ENCODE assay signal across 1 cellular context in genomic region chr16:66502020-66502913, GRCh38.
TF ChIP-seq lines count a peak whose summit lies in the region.

No MANE protein-coding gene starts in this region.

TF ChIP-seq in HepG2, 621 proteins besides CTCF, POLR2A, EP300 and RAD21 (continued from another document and continues in another):
- peak; percentile 98 for TF ChIP-seq ZNF770 (CRISPR knock-in tag; IDR thresholded peaks at IDR 0.05)
- TF ChIP-seq CREB3 (CRISPR knock-in tag; IDR thresholded peaks at IDR 0.05) = no peak
- no peak for TF ChIP-seq ETS1 (CRISPR knock-in tag; IDR thresholded peaks at IDR 0.05)
- no peak for TF ChIP-seq BATF2 (CRISPR knock-in tag; IDR thresholded peaks at IDR 0.05)
- no peak for TF ChIP-seq REST (IDR thresholded peaks at IDR 0.05; ENCODE audit: borderline replicate concordance in 1 of 2, low read depth in 1 of 2, low read length in 2 of 2)
- TF ChIP-seq ZNF547 (CRISPR knock-in tag; IDR thresholded peaks at IDR 0.05) = peak; percentile 61; the same call in 1 of the 2 replicates
- TF ChIP-seq NR2F1 (CRISPR knock-in tag; IDR thresholded peaks at IDR 0.05) = no peak
- TF ChIP-seq ZFP1 (CRISPR knock-in tag; IDR thresholded peaks at IDR 0.05) = no peak
- no peak for TF ChIP-seq ZNF431 (CRISPR knock-in tag; IDR thresholded peaks at IDR 0.05; ENCODE audit: borderline replicate concordance, low read depth)
- TF ChIP-seq KDM5A (IDR thresholded peaks at IDR 0.05; ENCODE audit: borderline replicate concordance, low read length) = no peak
- TF ChIP-seq ZNF143 (CRISPR knock-in tag; IDR thresholded peaks at IDR 0.05) = peak; percentile 69
- TF ChIP-seq ZNF513 (CRISPR knock-in tag; conservative IDR thresholded peaks at IDR 0.05) = no peak
- 0 out of 2 replicates have a peak, but pooled peaks have one; percentile 43 for TF ChIP-seq ZNF264 (CRISPR knock-in tag; IDR thresholded peaks at IDR 0.05)
- TF ChIP-seq JDP2 (CRISPR knock-in tag; IDR thresholded peaks at IDR 0.05; ENCODE audit: borderline replicate concordance) = no peak
- TF ChIP-seq ZNF790 (CRISPR knock-in tag; IDR thresholded peaks at IDR 0.05; ENCODE audit: borderline replicate concordance) = no peak
- no peak for TF ChIP-seq ZBTB38 (CRISPR knock-in tag; IDR thresholded peaks at IDR 0.05)
- TF ChIP-seq ZNF841 (CRISPR knock-in tag; IDR thresholded peaks at IDR 0.05; ENCODE audit: borderline replicate concordance) = no peak
- no peak for TF ChIP-seq FOXK2 (IDR thresholded peaks at IDR 0.05)
- TF ChIP-seq PHB2 (IDR thresholded peaks at IDR 0.05; ENCODE audit: partially characterized antibody) = no peak
- TF ChIP-seq RBAK (CRISPR knock-in tag; IDR thresholded peaks at IDR 0.05) = no peak
- TF ChIP-seq ATF2 (CRISPR knock-in tag; IDR thresholded peaks at IDR 0.05) = peak; percentile 69; the same call in 1 of the 2 replicates
- no peak for TF ChIP-seq ZNF776 (CRISPR knock-in tag; IDR thresholded peaks at IDR 0.05)
- peak; percentile 55 for TF ChIP-seq RXRB (CRISPR knock-in tag; IDR thresholded peaks at IDR 0.05; ENCODE audit: borderline replicate concordance)
- TF ChIP-seq ZNF782 (CRISPR knock-in tag; IDR thresholded peaks at IDR 0.05; ENCODE audit: borderline replicate concordance) = no peak
- TF ChIP-seq ZNF674 (CRISPR knock-in tag; IDR thresholded peaks at IDR 0.05; ENCODE audit: low read depth) = no peak
- TF ChIP-seq ZSCAN20 (CRISPR knock-in tag; IDR thresholded peaks at IDR 0.05; ENCODE audit: borderline replicate concordance) = no peak
- TF ChIP-seq ZBTB25 (CRISPR knock-in tag; IDR thresholded peaks at IDR 0.05) = no peak
- TF ChIP-seq PRPF4 (IDR thresholded peaks at IDR 0.05; ENCODE audit: low read depth, low read length, poor library complexity, severe bottlenecking) = no peak
- no peak for TF ChIP-seq SYNCRIP (IDR thresholded peaks at IDR 0.05; ENCODE audit: insufficient read depth, low read depth, low read length)
- no peak for TF ChIP-seq NFYC (CRISPR knock-in tag; IDR thresholded peaks at IDR 0.05)
- peak; percentile 86 for TF ChIP-seq ATF3 (CRISPR knock-in tag; IDR thresholded peaks at IDR 0.05)
- TF ChIP-seq ZIK1 (CRISPR knock-in tag; IDR thresholded peaks at IDR 0.05; ENCODE audit: borderline replicate concordance, low read depth) = no peak
- TF ChIP-seq CBX5 (CRISPR knock-in tag; IDR thresholded peaks at IDR 0.05; ENCODE audit: borderline replicate concordance) = peak; percentile 71; the same call in 1 of the 2 replicates
- no peak for TF ChIP-seq CREB1 (IDR thresholded peaks at IDR 0.05)
- 0 out of 2 replicates have a peak, but pooled peaks have one; percentile 21 for TF ChIP-seq CREB1 (CRISPR knock-in tag; IDR thresholded peaks at IDR 0.05)
- no peak for TF ChIP-seq PRDM15 (CRISPR knock-in tag; IDR thresholded peaks at IDR 0.05)
- TF ChIP-seq MAX (IDR thresholded peaks at IDR 0.05) = no peak
- no peak for TF ChIP-seq ZNF484 (CRISPR knock-in tag; IDR thresholded peaks at IDR 0.05; ENCODE audit: borderline replicate concordance, low read depth)
- TF ChIP-seq WIZ (CRISPR knock-in tag; IDR thresholded peaks at IDR 0.05) = no peak
- peak; percentile 45; the same call in 1 of the 2 replicates for TF ChIP-seq KAT8 (CRISPR knock-in tag; IDR thresholded peaks at IDR 0.05)
- no peak for TF ChIP-seq ZNF644 (CRISPR knock-in tag; IDR thresholded peaks at IDR 0.05; ENCODE audit: low read depth)
- TF ChIP-seq NR2C2 (CRISPR knock-in tag; IDR thresholded peaks at IDR 0.05; ENCODE audit: borderline replicate concordance) = 0 out of 2 replicates have a peak, but pooled peaks have one; percentile 19
- no peak for TF ChIP-seq ZNF761 (CRISPR knock-in tag; conservative IDR thresholded peaks at IDR 0.05)
- no peak for TF ChIP-seq ZNF367 (CRISPR knock-in tag; IDR thresholded peaks at IDR 0.05; ENCODE audit: borderline replicate concordance)
- no peak for TF ChIP-seq FLYWCH1 (CRISPR knock-in tag; IDR thresholded peaks at IDR 0.05)
- no peak for TF ChIP-seq MLX (CRISPR knock-in tag; IDR thresholded peaks at IDR 0.05)
- TF ChIP-seq RARA (CRISPR knock-in tag; IDR thresholded peaks at IDR 0.05) = peak; percentile 42; the same call in 1 of the 2 replicates
- TF ChIP-seq ATAD3A (CRISPR knock-in tag; IDR thresholded peaks at IDR 0.05) = no peak
- TF ChIP-seq CBFB (CRISPR knock-in tag; IDR thresholded peaks at IDR 0.05) = no peak
- no peak for TF ChIP-seq ZNF30 (CRISPR knock-in tag; IDR thresholded peaks at IDR 0.05)
- TF ChIP-seq ZBTB7A (CRISPR knock-in tag; IDR thresholded peaks at IDR 0.05) = 0 out of 2 replicates have a peak, but pooled peaks have one; percentile 26
